ENCODE assay signal across 8 cellular contexts in genomic region chr4:139606600-139607301, GRCh38. TPM values are rescaled to one million over a fixed set of nuclear protein-coding genes. Genes with fewer than 3 reads are reported as not detected.
DNase-seq lines count a peak whose midpoint lies in the region; ATAC-seq, FAIRE-seq and TF ChIP-seq lines count a peak whose summit lies in the region.

No MANE protein-coding gene starts in this region.

- no peak overlapping the region for H4K8ac ChIP-seq in H1 (ENCODE audit: extremely low read depth, insufficient read depth, low read length)

- CTCF ChIA-PET in PC-3 (lab: Charles Lee) = interaction anchor here (0.6 to 0.7 kb wide), 2 partner anchors 44 to 51 kb away, joined by 3 read pairs; no protein-coding TSS in a partner anchor
- CTCF ChIA-PET in H1 (lab: Charles Lee; ENCODE audit: partially characterized antibody) = interaction anchor here (0.6 to 13.0 kb wide), 13 partner anchors 12 to 413 kb away, joined by 3 to 318 read pairs (median 5); no protein-coding TSS in a partner anchor

- H3K27ac ChIP-seq in PC-3 (ENCODE audit: low read length) (0 out of 2 replicates have a peak overlapping the region, but pooled peaks have one; percentile 20), H1 (ENCODE audit: low read depth, low read length) (no peak overlapping the region)

- H3K56ac ChIP-seq in H1 (replicated peaks; ENCODE audit: insufficient read length, low read depth, low read length) = no peak overlapping the region

- H3K4me3 Mint-ChIP-seq in osteocyte (ENCODE audit: unreplicated experiment) = no peak overlapping the region

- peak overlapping the region; percentile 73 for H4K91ac ChIP-seq in H1 (replicated peaks; ENCODE audit: insufficient read length, low read length)

- H3K9me3 ChIP-seq in PC-3 (ENCODE audit: low read length) (no peaks in the 10 kb centered on the region), H1 (ENCODE audit: insufficient read depth in 2 of 2, low read depth in 1 of 2, low read length in 1 of 2) (no peaks in the 10 kb centered on the region)

- DNase-seq in EH (ENCODE audit: low read depth) (peak; percentile 61), PC-3 (peak; percentile 54), H1 (ENCODE audit: low read depth in 1 of 2, low spot score in 2 of 2) (no peak), osteocyte (ENCODE audit: extremely low spot score, unreplicated experiment) (no peak), NCI-H2029 treated with DMSO at 0.1 percent for 48 hours (lab: John Stamatoyannopoulos, UW) (no peak)

- H3K79me1 ChIP-seq in H1 (ENCODE audit: low read depth, low read length) = no peaks in the 10 kb centered on the region

- no peaks in the 10 kb centered on the region for H3F3A ChIP-seq in PC-3 (ENCODE audit: low read length, unreplicated experiment)

- H3K4me1 ChIP-seq in PC-3 (ENCODE audit: insufficient read depth, low read length) = peaks cover 10% of the 10 kb centered on the region
- H3K4me1 ChIP-seq in H1 (replicated peaks in 1 of 4; ENCODE audit: control insufficient read depth in 3 of 4, insufficient read depth in 4 of 4, low read length in 3 of 4) = no peaks in the 10 kb centered on the region

- H4K20me1 ChIP-seq in PC-3 (ENCODE audit: low read length) (no peaks in the 10 kb centered on the region), H1 (replicated peaks in 1 of 2; ENCODE audit: control insufficient read depth in 1 of 2, insufficient read depth in 2 of 2, low read length in 2 of 2) (no peaks in the 10 kb centered on the region)

- H3K9me3 Mint-ChIP-seq in osteocyte (ENCODE audit: unreplicated experiment) = no peaks in the 10 kb centered on the region

- H2BK20ac ChIP-seq in H1 (ENCODE audit: low read length) = peak overlapping the region; percentile 2; the same call in 1 of the 2 replicates

- TF ChIP-seq POLR2A in H1 (IDR thresholded peaks at IDR 0.05; ENCODE audit: control extremely low read depth in 1 of 2, low read depth in 2 of 2, low read length in 2 of 2) = no peak

- TF ChIP-seq CTCF in PC-3 (conservative IDR thresholded peaks at IDR 0.05; ENCODE audit: low read depth, low read length) (no peak), H1 (IDR thresholded peaks at IDR 0.05; ENCODE audit: control extremely low read depth in 1 of 3, insufficient read depth in 1 of 3, low read depth in 1 of 3, low read length in 3 of 3) (no peak), osteocyte (IDR thresholded peaks at IDR 0.05) (peak; percentile 23)

- H2AFZ ChIP-seq in PC-3 (ENCODE audit: low read length) (0 out of 2 replicates have a peak overlapping the region, but pooled peaks have one; percentile 53), H1 (ENCODE audit: low read length) (no peak overlapping the region)

- H3K14ac ChIP-seq in H1 (ENCODE audit: insufficient read length) = peak overlapping the region; percentile 89

- no peak overlapping the region for H3K23ac ChIP-seq in H1 (ENCODE audit: insufficient read length)

- H3K4me1 Mint-ChIP-seq in osteocyte (ENCODE audit: unreplicated experiment) = peaks cover 35% of the 10 kb centered on the region

- H2BK120ac ChIP-seq in H1 (replicated peaks; ENCODE audit: low read depth, low read length) = no peak overlapping the region

- H3K9ac ChIP-seq in PC-3 (ENCODE audit: low read length) = no peak overlapping the region
- no peak overlapping the region for H3K9ac ChIP-seq in H1 (replicated peaks in 1 of 4; ENCODE audit: extremely low read depth in 1 of 4, low read depth in 3 of 4, low read length in 3 of 4)

- no peak overlapping the region for H2AK5ac ChIP-seq in H1 (ENCODE audit: low read depth, low read length)

- POLR2A ChIA-PET in PC-3 (lab: Charles Lee; ENCODE audit: unreplicated experiment) = interaction anchor here (0.6 kb wide), 1 partner anchor 374 kb away, joined by 5 read pairs; no protein-coding TSS in a partner anchor
- POLR2A ChIA-PET in H1 (lab: Charles Lee; ENCODE audit: partially characterized antibody) = interaction anchor here (0.6 kb wide), 1 partner anchor 8 kb away, joined by 3 read pairs; no protein-coding TSS in a partner anchor

- H3K36me3 Mint-ChIP-seq in osteocyte (ENCODE audit: unreplicated experiment) = no peaks in the 10 kb centered on the region

- no peaks in the 10 kb centered on the region for H3K9me2 ChIP-seq in PC-3 (replicated peaks; ENCODE audit: low read length)

- 0 out of 2 replicates have a peak overlapping the region, but pooled peaks have one; percentile 60 for H2BK12ac ChIP-seq in H1 (ENCODE audit: low read depth, low read length)

- H3K79me2 ChIP-seq in PC-3 (ENCODE audit: low read length) (no peaks in the 10 kb centered on the region), H1 (ENCODE audit: control insufficient read depth in 1 of 2, insufficient read depth in 2 of 2, low read length in 2 of 2) (no peaks in the 10 kb centered on the region)

- no peak for TF ChIP-seq EP300 in H1 (IDR thresholded peaks at IDR 0.05; ENCODE audit: borderline replicate concordance in 1 of 2, low read depth in 2 of 2, low read length in 2 of 2)

- no peak overlapping the region for H2BK15ac ChIP-seq in H1 (ENCODE audit: low read length)

- H3K4me2 ChIP-seq in PC-3 (ENCODE audit: low read length) (no peak overlapping the region), H1 (ENCODE audit: insufficient read depth in 1 of 2, low read depth in 2 of 2, low read length in 2 of 2) (no peak overlapping the region)

- no peaks in the 10 kb centered on the region for H3K27me3 Mint-ChIP-seq in osteocyte (ENCODE audit: unreplicated experiment)

- ATAC-seq in PC-3 (peak; percentile 84), HG02642 (IDR thresholded peaks at IDR 0.05; ENCODE audit: poor library complexity, unreplicated experiment) (no peak), GM21526 (IDR thresholded peaks at IDR 0.05; ENCODE audit: low FRiP score, unreplicated experiment) (no peak), GM21447 (IDR thresholded peaks at IDR 0.05; ENCODE audit: unreplicated experiment) (no peak)

- H4K5ac ChIP-seq in H1 (ENCODE audit: insufficient read length, low read depth, low read length) = no peak overlapping the region

- no peak for FAIRE-seq in H1 (lab: Jason Lieb, UNC)

- no peaks in the 10 kb centered on the region for H3K36me3 ChIP-seq in PC-3 (ENCODE audit: low read depth, low read length)
- H3K36me3 ChIP-seq in H1 (ENCODE audit: control insufficient read depth in 2 of 4, insufficient read depth in 4 of 4, low read length in 3 of 4) = no peaks in the 10 kb centered on the region

- no peak overlapping the region; the same call in 1 of the 2 replicates for H2BK5ac ChIP-seq in H1 (ENCODE audit: low read depth, low read length)

- BruUV-seq in PC-3 (replicated peaks; lab: Mats Ljungman, UMichigan) = no TSS peak

- H3K4ac ChIP-seq in H1 (replicated peaks; ENCODE audit: insufficient read length, low read depth, low read length) = no peak overlapping the region

- 91% methylated on average over 15 of the region's 16 CpGs; no CpG with 5 or more reads in 1 of the 2 experiments for WGBS in H1 (ENCODE audit: extremely low coverage in 1 of 2, insufficient coverage in 1 of 2, insufficient read length in 1 of 2, insufficient replicate concordance in 2 of 2, low coverage in 1 of 2, low lambda C conversion rate in 2 of 2, missing lambda C conversion rate in 1 of 2), 2 experiments

- H3K18ac ChIP-seq in H1 (ENCODE audit: extremely low read depth, low read length) = no peak overlapping the region; the same call in 1 of the 2 replicates

- no peak for TF ChIP-seq RAD21 in H1 (IDR thresholded peaks at IDR 0.05 in 1 of 2, conservative IDR thresholded peaks at IDR 0.05 in 1 of 2; ENCODE audit: low read depth in 2 of 2, low read length in 2 of 2)

- no peaks in the 10 kb centered on the region for H3K27me3 ChIP-seq in PC-3 (ENCODE audit: low read length)
- peaks cover 0 to 2% (median 0%) of the 10 kb centered on the region in 4 experiments; a peak in 1 of 7 replicates for H3K27me3 ChIP-seq in H1 (replicated peaks in 1 of 4; ENCODE audit: control insufficient read depth in 3 of 4, extremely low read depth in 1 of 4, insufficient read depth in 3 of 4, low read length in 3 of 4)

- peak overlapping the region; percentile 50 for H3K27ac Mint-ChIP-seq in osteocyte (ENCODE audit: unreplicated experiment)

- no peaks in the 10 kb centered on the region; the same call in 1 of the 2 replicates for H3K23me2 ChIP-seq in H1 (ENCODE audit: low read depth, low read length)

- H3K4me3 ChIP-seq in PC-3 (ENCODE audit: low read length) (no peak overlapping the region), H1 (ENCODE audit: extremely low read depth in 1 of 4, insufficient read depth in 2 of 4, low read depth in 3 of 4, low read length in 4 of 4) (no peak overlapping the region)

- intact Hi-C loops in PC-3 (cut with micrococcal nuclease) = no loop called here

TF ChIP-seq in H1, 55 proteins besides CTCF, POLR2A, EP300 and RAD21:
- TF ChIP-seq BACH1 (IDR thresholded peaks at IDR 0.05; ENCODE audit: low read length) = peak; percentile 67; the same call in 1 of the 2 replicates
- no peak for TF ChIP-seq NRF1 (IDR thresholded peaks at IDR 0.05; ENCODE audit: low read depth, low read length)
- no peak for TF ChIP-seq SP1 (IDR thresholded peaks at IDR 0.05; ENCODE audit: low read depth, low read length)
- peak; percentile 47 for TF ChIP-seq MAFK (IDR thresholded peaks at IDR 0.05; ENCODE audit: low read depth, low read length)
TF ChIP-seq in H1: peak in this region for 2.

RNA-seq across cellular contexts. Expression of gene SETD7, which starts 50.7 kb away (rescaled TPM):
- total RNA-seq in PC-3 (2014; rRNA removed) = 29.6 and 31.4 TPM in 2 replicates
- total RNA-seq in H1 (2021; fragmentation: NEBNext Ultra II Directional; extraction: Animal tissue kit (Norgen Biotek cat#: 25700)) = 3.4 and 4.6 TPM in 2 replicates
- polyA plus RNA-seq in H1 (2011; rRNA removed) = 1.3 and 1.5 TPM in 2 replicates
- polyA plus RNA-seq in H1 (2011; cell fraction: cytosol; rRNA removed) = 1.4 TPM
- 1.3 TPM for polyA plus RNA-seq in H1 (2011; cell fraction: nucleus; rRNA removed)
- 1.5 to 2.1 TPM (median 1.9 TPM) in 4 replicates for polyA plus RNA-seq in H1 (2012, experiment 1 of 2)
- polyA plus RNA-seq in H1 (2012, experiment 2 of 2) = 0.20 TPM
- polyA plus RNA-seq in H1 (2013, experiment 1 of 2) = 2.1 TPM
- 1.7 TPM for polyA plus RNA-seq in H1 (2013, experiment 2 of 2)
- 3.1 and 4.5 TPM in 2 replicates for polyA minus RNA-seq in H1 (2011; rRNA and poly(A)+ RNA removed)
- polyA minus RNA-seq in H1 (2011; cell fraction: cytosol; rRNA and poly(A)+ RNA removed) = 1.5 TPM
- 3.1 TPM for polyA minus RNA-seq in H1 (2011; cell fraction: nucleus; rRNA and poly(A)+ RNA removed)
- total RNA-seq in osteocyte = 44.2 and 47.7 TPM in 2 replicates

RNA-seq across cellular contexts. Expression of gene MGST2, which starts 58.9 kb away (rescaled TPM):
- total RNA-seq in PC-3 (2014; rRNA removed) (31.6 and 39.0 TPM in 2 replicates), osteocyte (29.2 and 29.9 TPM in 2 replicates)
- total RNA-seq in H1 (2021; fragmentation: NEBNext Ultra II Directional; extraction: Animal tissue kit (Norgen Biotek cat#: 25700)) = 7.4 and 8.0 TPM in 2 replicates
- 6.1 and 13.6 TPM in 2 replicates for polyA plus RNA-seq in H1 (2011; rRNA removed)
- 7.5 TPM for polyA plus RNA-seq in H1 (2011; cell fraction: cytosol; rRNA removed)
- polyA plus RNA-seq in H1 (2011; cell fraction: nucleus; rRNA removed) = 2.3 TPM
- 6.9 to 10.7 TPM (median 9.8 TPM) in 4 replicates for polyA plus RNA-seq in H1 (2012, experiment 1 of 2)
- 15.1 TPM for polyA plus RNA-seq in H1 (2012, experiment 2 of 2)
- 25.1 TPM for polyA plus RNA-seq in H1 (2013, experiment 1 of 2)
- 29.6 TPM for polyA plus RNA-seq in H1 (2013, experiment 2 of 2)
- polyA minus RNA-seq in H1 (2011; rRNA and poly(A)+ RNA removed) = 2.4 and 2.6 TPM in 2 replicates
- 3.0 TPM for polyA minus RNA-seq in H1 (2011; cell fraction: cytosol; rRNA and poly(A)+ RNA removed)
- 3.3 TPM for polyA minus RNA-seq in H1 (2011; cell fraction: nucleus; rRNA and poly(A)+ RNA removed)

Comparison
In these comparisons a context has a peak if more than half of its experiments do, and no peak if none do; other contexts are left out.
1. DNase-seq: peak in EH (single experiment) and PC-3 (single experiment); none in H1 (0 of 2), osteocyte (single experiment) and NCI-H2029 treated with DMSO at 0.1 percent for 48 hours (single experiment).